Comparison of ENCODE assay signal across 8 cellular contexts in genomic region chr22:29838599-29838956, GRCh38. TPM values are rescaled to one million over a fixed set of nuclear protein-coding genes. Genes with fewer than 3 reads are reported as not detected.
DNase-seq lines count a peak whose midpoint lies in the region; ATAC-seq and TF ChIP-seq lines count a peak whose summit lies in the region.

No MANE protein-coding gene starts in this region.

- peaks cover 15% of the 10 kb centered on the region for H3K4me1 ChIP-seq in thymus (ENCODE audit: control insufficient read depth, insufficient read depth, low read length)

- POLR2A ChIA-PET in GM10248 (lab: Yijun Ruan, JAX) = no interaction called here

- H3K9me3 ChIP-seq in thymus (ENCODE audit: control insufficient read depth) = no peaks in the 10 kb centered on the region

- peak; percentile 20 to 21 for ATAC-seq in activated T-cell treated with anti-CD3 and anti-CD28 coated beads, Interleukin-2, amount 50 U/mL, for 4 hours
- no peak for ATAC-seq in GM21515 (IDR thresholded peaks at IDR 0.05; ENCODE audit: unreplicated experiment)

- whole genome bisulfite sequencing in thymus = 21% methylated on average over 5 of the region's 5 CpGs

- no peak for DNase-seq in activated T-cell treated with anti-CD3 and anti-CD28 coated beads, Interleukin-2, amount 50 U/mL, for 4 hours
- DNase-seq in activated T-cell treated with anti-CD3 and anti-CD28 coated beads for 4 hours (no peak), immature natural killer cell (no peak), mucosa of gallbladder (ENCODE audit: low spot score) (no peak), GM10248 (ENCODE audit: extremely low spot score) (no peak)
- no peak for DNase-seq in activated T-helper 2 cell treated with anti-CD3 and anti-CD28 coated beads, Interferon-gamma antibody, Interleukin-2, Interleukin-4, amounts not matched to agents 10 μg/mL and 5 μg/mL and 100 μg/mL, durations not matched to agents 14 hours and 24 hours and 36 hours (ENCODE audit: low spot score)

- H3K4me1 Mint-ChIP-seq in activated T-cell treated with anti-CD3 and anti-CD28 coated beads, Interleukin-2, amount 50 U/mL, for 4 hours (ENCODE audit: low read depth) = peaks cover 33% of the 10 kb centered on the region
- H3K4me1 Mint-ChIP-seq in activated T-helper 2 cell treated with anti-CD3 and anti-CD28 coated beads, Interferon-gamma antibody, Interleukin-2, Interleukin-4, amounts not matched to agents 10 μg/mL and 5 μg/mL and 100 μg/mL, durations not matched to agents 14 hours and 24 hours and 36 hours (ENCODE audit: low read depth) = peaks cover 24% of the 10 kb centered on the region
- H3K4me1 Mint-ChIP-seq in immature natural killer cell = peaks cover 34 to 41% of the 10 kb centered on the region in 2 donors

- peak overlapping the region; percentile 90 for H3K27ac ChIP-seq in thymus (ENCODE audit: low read depth)

- peaks cover 13% of the 10 kb centered on the region for H3K36me3 Mint-ChIP-seq in activated T-cell treated with anti-CD3 and anti-CD28 coated beads, Interleukin-2, amount 50 U/mL, for 4 hours (ENCODE audit: insufficient read depth)
- peaks cover 14% of the 10 kb centered on the region for H3K36me3 Mint-ChIP-seq in activated T-helper 2 cell treated with anti-CD3 and anti-CD28 coated beads, Interferon-gamma antibody, Interleukin-2, Interleukin-4, amounts not matched to agents 10 μg/mL and 5 μg/mL and 100 μg/mL, durations not matched to agents 14 hours and 24 hours and 36 hours (ENCODE audit: low read depth)
- peaks cover 0 to 11% (median 0%) of the 10 kb centered on the region in 3 donors for H3K36me3 Mint-ChIP-seq in immature natural killer cell

- H3K4me3 Mint-ChIP-seq in activated T-cell treated with anti-CD3 and anti-CD28 coated beads, Interleukin-2, amount 50 U/mL, for 4 hours = peak overlapping the region; percentile 93
- H3K4me3 Mint-ChIP-seq in activated T-helper 2 cell treated with anti-CD3 and anti-CD28 coated beads, Interferon-gamma antibody, Interleukin-2, Interleukin-4, amounts not matched to agents 10 μg/mL and 5 μg/mL and 100 μg/mL, durations not matched to agents 14 hours and 24 hours and 36 hours (ENCODE audit: low read depth) = peak overlapping the region; percentile 91
- H3K4me3 Mint-ChIP-seq in immature natural killer cell = peak overlapping the region; percentile 91 to 98 (median 95)

- H3K36me3 ChIP-seq in thymus (ENCODE audit: control insufficient read depth, insufficient read depth) = peaks cover 4% of the 10 kb centered on the region

- H3K9me3 Mint-ChIP-seq in activated T-cell treated with anti-CD3 and anti-CD28 coated beads, Interleukin-2, amount 50 U/mL, for 4 hours = no peaks in the 10 kb centered on the region
- no peaks in the 10 kb centered on the region for H3K9me3 Mint-ChIP-seq in activated T-helper 2 cell treated with anti-CD3 and anti-CD28 coated beads, Interferon-gamma antibody, Interleukin-2, Interleukin-4, amounts not matched to agents 10 μg/mL and 5 μg/mL and 100 μg/mL, durations not matched to agents 14 hours and 24 hours and 36 hours
- no peaks in the 10 kb centered on the region for H3K9me3 Mint-ChIP-seq in immature natural killer cell

- peak overlapping the region; percentile 92 for H3K4me3 ChIP-seq in thymus (ENCODE audit: low read length)

- CTCF ChIA-PET in GM10248 (lab: Yijun Ruan, JAX) = interaction anchor here (2.0 kb wide), 1 partner anchor 167 kb away, joined by 8 read pairs; no protein-coding TSS in a partner anchor

- H3K27ac Mint-ChIP-seq in activated T-helper 2 cell treated with anti-CD3 and anti-CD28 coated beads, Interferon-gamma antibody, Interleukin-2, Interleukin-4, amounts not matched to agents 10 μg/mL and 5 μg/mL and 100 μg/mL, durations not matched to agents 14 hours and 24 hours and 36 hours = peak overlapping the region; percentile 84
- peak overlapping the region; percentile 96 to 99 (median 98) for H3K27ac Mint-ChIP-seq in immature natural killer cell

- H3K27me3 Mint-ChIP-seq in activated T-cell treated with anti-CD3 and anti-CD28 coated beads, Interleukin-2, amount 50 U/mL, for 4 hours (ENCODE audit: low read depth) = no peaks in the 10 kb centered on the region
- H3K27me3 Mint-ChIP-seq in activated T-helper 2 cell treated with anti-CD3 and anti-CD28 coated beads, Interferon-gamma antibody, Interleukin-2, Interleukin-4, amounts not matched to agents 10 μg/mL and 5 μg/mL and 100 μg/mL, durations not matched to agents 14 hours and 24 hours and 36 hours (ENCODE audit: low read depth) = no peaks in the 10 kb centered on the region
- peaks cover 2 to 6% (median 4%) of the 10 kb centered on the region in 3 donors for H3K27me3 Mint-ChIP-seq in immature natural killer cell (ENCODE audit: low read depth in 3 of 3)

- no peaks in the 10 kb centered on the region for H3K27me3 ChIP-seq in thymus (ENCODE audit: control insufficient read depth, insufficient read depth)

- TF ChIP-seq CTCF in GM10248 (IDR thresholded peaks at IDR 0.05; ENCODE audit: control extremely low read depth, extremely low read depth, low read depth, missing control alignments) = no peak

- intact Hi-C loops in activated T-helper 2 cell treated with anti-CD3 and anti-CD28 coated beads, Interferon-gamma antibody, Interleukin-2, Interleukin-4, amounts not matched to agents 10 μg/mL and 5 μg/mL and 100 μg/mL, durations not matched to agents 14 hours and 24 hours and 36 hours (cut with micrococcal nuclease) = loop anchor here (1.0 to 10.0 kb wide), 4 partner anchors 44 to 586 kb away; partner anchors contain the start of genes MTFP1, MTMR3, NF2 and UQCR10

RNA-seq across cellular contexts. Expression of gene ASCC2, which starts 0.5 kb away (rescaled TPM):
- total RNA-seq in activated T-cell treated with anti-CD3 and anti-CD28 coated beads, Interleukin-2, amount 50 U/mL, for 4 hours = 10 to 100 TPM; 83.5 to 95.7 (median 84.9) TPM
- total RNA-seq in activated T-helper 2 cell treated with anti-CD3 and anti-CD28 coated beads, Interferon-gamma antibody, Interleukin-2, Interleukin-4, amounts not matched to agents 10 μg/mL and 5 μg/mL and 100 μg/mL, durations not matched to agents 14 hours and 24 hours and 36 hours = 69.8 and 74.9 TPM in 2 replicates
- 10 to 100 TPM; 31.2 to 70.8 (median 40.8) TPM for polyA plus RNA-seq in immature natural killer cell
- polyA plus RNA-seq in thymus = 51.8 TPM
- 60.7 TPM for total RNA-seq in mucosa of gallbladder

RNA-seq across cellular contexts. Expression of gene MTMR3, which starts 44.4 kb away (rescaled TPM):
- 10 to 100 TPM; 15.2 to 19.8 (median 15.8) TPM for total RNA-seq in activated T-cell treated with anti-CD3 and anti-CD28 coated beads, Interleukin-2, amount 50 U/mL, for 4 hours
- 22.1 and 24.7 TPM in 2 replicates for total RNA-seq in activated T-helper 2 cell treated with anti-CD3 and anti-CD28 coated beads, Interferon-gamma antibody, Interleukin-2, Interleukin-4, amounts not matched to agents 10 μg/mL and 5 μg/mL and 100 μg/mL, durations not matched to agents 14 hours and 24 hours and 36 hours
- polyA plus RNA-seq in immature natural killer cell = 10 to 100 TPM; 11.2 to 21.9 (median 11.9) TPM
- polyA plus RNA-seq in thymus = 16.4 TPM
- total RNA-seq in mucosa of gallbladder = 50.7 TPM
